Comparison of ENCODE assay signal across 27 cellular contexts in the genomic region with DNA sequence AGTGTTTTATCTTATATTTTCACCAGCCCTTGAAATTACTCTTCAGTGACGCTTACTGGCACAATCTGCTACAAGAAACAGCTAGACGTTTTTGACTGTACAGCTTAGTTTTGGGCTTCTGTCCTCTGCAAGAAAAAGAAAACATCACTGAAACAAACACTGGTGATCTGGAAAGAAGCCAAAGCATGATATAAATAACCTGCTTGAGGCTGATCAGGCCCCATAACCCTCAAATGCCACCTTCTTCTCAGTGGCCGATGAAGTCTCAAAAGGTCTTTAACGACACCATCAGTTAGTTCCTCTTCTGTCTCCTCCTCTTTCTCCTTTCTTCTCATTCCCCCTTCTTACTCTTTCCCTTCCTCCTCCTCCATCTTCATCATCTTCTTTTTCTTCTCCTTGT.
"Had no signal": no experiment of that assay in that cellular context is flagged by ENCODE, and none has a peak within 500 bp of the region (broad histone marks: within the 10 kb centered on the region; RNA-seq: fewer than 3 reads in every experiment).

No MANE protein-coding gene starts in this region.

- H3K9me3 ChIP-seq: left lung, lower lobe of right lung, neutrophil, psoas muscle, right lobe of liver, testis, thyroid gland, transverse colon, upper lobe of left lung had no signal

- H3K36me3 ChIP-seq: left lung, lower lobe of right lung, neural progenitor cell, neutrophil, right lobe of liver, thyroid gland, transverse colon, upper lobe of left lung had no signal

- H3K4me1 ChIP-seq: left lung, lower lobe of right lung, neural progenitor cell, parathyroid adenoma, psoas muscle, right lobe of liver, testis, thyroid gland, transverse colon, upper lobe of left lung had no signal

- H3K27me3 ChIP-seq: left lung, neural progenitor cell, neutrophil, right lobe of liver, testis, thyroid gland, transverse colon, upper lobe of left lung had no signal

- ATAC-seq: left cardiac atrium; left lung; lower lobe of right lung; naive thymus-derived CD8-positive, alpha-beta T cell; psoas muscle; right lobe of liver; stimulated activated memory B cell treated with anti-CD40 and anti-IgM and Interleukin-4, amounts not matched to agents 10 μg/mL and 1 μg/mL and 100 μg/mL, for 72 hours; stimulated activated naive CD8-positive, alpha-beta T cell treated with anti-CD3 and anti-CD28 coated beads, Interleukin-15, amount 100 ng/mL, for 72 hours had no signal

- DNase-seq: hippocampal formation; kidney glomerular epithelial cell; left cardiac atrium; left lung; lower lobe of right lung; mammary epithelial cell; mesenchymal stem cell; naive thymus-derived CD8-positive, alpha-beta T cell; occipital lobe; psoas muscle; right lobe of liver; stimulated activated CD4-positive, alpha-beta T cell treated with anti-CD3 and anti-CD28 coated beads, Interleukin-1b, Interleukin-23, amount 100 ng/mL, for 48 hours; stimulated activated CD4-positive, alpha-beta T cell treated with anti-CD3 and anti-CD28 coated beads, Interleukin-2, amount 100 ng/mL, for 48 hours; stimulated activated CD4-positive, alpha-beta T cell treated with anti-CD3 and anti-CD28 coated beads, Interleukin-4, amount 100 ng/mL, for 4 hours; stimulated activated CD8-positive, alpha-beta memory T cell treated with anti-CD3 and anti-CD28 coated beads, Interleukin-4, amount 100 ng/mL, for 48 hours; stimulated activated naive CD4-positive, alpha-beta T cell treated with Interleukin-2 at 50 U/mL for 16 hours; stimulated activated naive CD8-positive, alpha-beta T cell treated with anti-CD3 and anti-CD28 coated beads, Interleukin-15, amount 100 ng/mL, for 72 hours; substantia nigra; testis; thyroid gland; transverse colon; upper lobe of left lung had no signal

- H3K27ac ChIP-seq: left lung, lower lobe of right lung, neural progenitor cell, neutrophil, parathyroid adenoma, psoas muscle, right lobe of liver, testis, thyroid gland, transverse colon, upper lobe of left lung had no signal

- H3K4me3 ChIP-seq: left lung, lower lobe of right lung, neural progenitor cell, psoas muscle, right lobe of liver, smooth muscle cell, testis, thyroid gland, transverse colon, upper lobe of left lung had no signal
